Comparison of ENCODE assay signal across 1 cellular context in the genomic region with DNA sequence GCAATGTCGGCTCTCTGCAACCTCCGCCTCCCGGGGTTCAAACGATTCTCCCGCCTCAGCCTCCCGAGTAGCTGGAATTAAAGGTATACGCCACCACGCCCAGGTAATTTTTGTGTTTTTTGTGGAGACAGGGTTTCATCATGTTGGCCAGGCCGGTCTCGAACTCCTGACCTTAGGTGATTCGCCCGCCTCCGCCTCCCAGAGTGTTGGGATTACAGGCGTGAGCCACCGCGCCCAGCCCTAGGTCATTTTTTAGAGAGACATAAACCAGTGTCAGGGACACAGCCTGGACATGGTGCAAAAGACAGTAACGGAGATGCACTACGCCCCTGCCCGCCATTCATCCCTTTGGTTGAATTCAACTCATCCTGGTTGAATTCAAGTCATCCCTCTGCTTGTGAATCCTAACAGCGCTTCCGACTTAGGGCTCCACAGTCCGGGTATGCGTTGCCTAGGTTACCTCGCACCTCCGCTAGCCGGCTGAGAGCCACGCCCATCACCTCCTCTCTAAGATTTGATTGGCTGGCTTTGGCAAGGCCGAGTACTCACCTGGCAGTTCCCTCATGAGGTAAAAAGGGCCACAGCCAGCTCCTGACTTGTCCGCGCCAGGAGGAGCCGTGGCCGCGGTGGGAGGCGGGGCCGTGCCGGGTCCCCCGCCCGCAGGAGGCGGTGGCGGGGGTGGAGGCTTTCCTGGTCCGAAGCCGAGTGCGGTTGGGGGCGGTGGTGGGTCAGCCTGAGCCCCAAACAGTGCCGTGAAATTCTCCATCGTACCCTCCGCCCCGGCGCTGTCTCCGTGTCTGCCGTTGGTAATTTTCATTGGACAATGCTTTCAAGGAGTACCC.
TF ChIP-seq lines count a peak whose summit lies in the region.

A gene with protein sequence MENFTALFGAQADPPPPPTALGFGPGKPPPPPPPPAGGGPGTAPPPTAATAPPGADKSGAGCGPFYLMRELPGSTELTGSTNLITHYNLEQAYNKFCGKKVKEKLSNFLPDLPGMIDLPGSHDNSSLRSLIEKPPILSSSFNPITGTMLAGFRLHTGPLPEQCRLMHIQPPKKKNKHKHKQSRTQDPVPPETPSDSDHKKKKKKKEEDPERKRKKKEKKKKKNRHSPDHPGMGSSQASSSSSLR (minus strand): TSS at position 802 of the 842 bp plus-strand sequence. CDS start 36 bp downstream, at position 766.

TF ChIP-seq in HepG2, 621 proteins besides CTCF, POLR2A, EP300 and RAD21 (continued from another document and continues in another):
- no peak for TF ChIP-seq PCBP2 (optimal IDR thresholded peaks at IDR 0.05; ENCODE audit: low read depth, low read length, poor library complexity, severe bottlenecking)
- TF ChIP-seq RBM39 (IDR thresholded peaks at IDR 0.05; ENCODE audit: low read depth, low read length, poor library complexity, severe bottlenecking), result peak; percentile 59
- TF ChIP-seq MAFK (conservative IDR thresholded peaks at IDR 0.05 in 1 of 2, IDR thresholded peaks at IDR 0.05 in 1 of 2; ENCODE audit: low read length in 2 of 2), result no peak
- no peak for TF ChIP-seq PTBP1 (IDR thresholded peaks at IDR 0.05; ENCODE audit: low read depth, low read length, poor library complexity, severe bottlenecking)
- TF ChIP-seq, protein P1, sequence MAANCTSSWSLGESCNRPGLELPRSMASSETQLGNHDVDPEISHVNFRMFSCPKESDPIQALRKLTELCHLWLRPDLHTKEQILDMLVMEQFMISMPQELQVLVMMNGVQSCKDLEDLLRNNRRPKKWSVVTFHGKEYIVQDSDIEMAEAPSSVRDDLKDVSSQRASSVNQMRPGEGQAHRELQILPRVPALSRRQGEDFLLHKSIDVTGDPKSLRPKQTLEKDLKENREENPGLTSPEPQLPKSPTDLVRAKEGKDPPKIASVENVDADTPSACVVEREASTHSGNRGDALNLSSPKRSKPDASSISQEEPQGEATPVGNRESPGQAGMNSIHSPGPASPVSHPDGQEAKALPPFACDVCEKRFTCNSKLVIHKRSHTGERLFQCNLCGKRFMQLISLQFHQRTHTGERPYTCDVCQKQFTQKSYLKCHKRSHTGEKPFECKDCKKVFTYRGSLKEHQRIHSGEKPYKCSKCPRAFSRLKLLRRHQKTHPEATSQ (CRISPR knock-in tag; IDR thresholded peaks at IDR 0.05; ENCODE audit: borderline replicate concordance), result no peak
- no peak for TF ChIP-seq FOXA3 (CRISPR knock-in tag; IDR thresholded peaks at IDR 0.05)
- TF ChIP-seq, protein P2, sequence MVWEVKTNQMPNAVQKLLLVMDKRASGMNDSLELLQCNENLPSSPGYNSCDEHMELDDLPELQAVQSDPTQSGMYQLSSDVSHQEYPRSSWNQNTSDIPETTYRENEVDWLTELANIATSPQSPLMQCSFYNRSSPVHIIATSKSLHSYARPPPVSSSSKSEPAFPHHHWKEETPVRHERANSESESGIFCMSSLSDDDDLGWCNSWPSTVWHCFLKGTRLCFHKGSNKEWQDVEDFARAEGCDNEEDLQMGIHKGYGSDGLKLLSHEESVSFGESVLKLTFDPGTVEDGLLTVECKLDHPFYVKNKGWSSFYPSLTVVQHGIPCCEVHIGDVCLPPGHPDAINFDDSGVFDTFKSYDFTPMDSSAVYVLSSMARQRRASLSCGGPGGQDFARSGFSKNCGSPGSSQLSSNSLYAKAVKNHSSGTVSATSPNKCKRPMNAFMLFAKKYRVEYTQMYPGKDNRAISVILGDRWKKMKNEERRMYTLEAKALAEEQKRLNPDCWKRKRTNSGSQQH (CRISPR knock-in tag; IDR thresholded peaks at IDR 0.05; ENCODE audit: low read depth), result peak; percentile 30; the same call in 1 of the 2 replicates
- TF ChIP-seq, protein P3, sequence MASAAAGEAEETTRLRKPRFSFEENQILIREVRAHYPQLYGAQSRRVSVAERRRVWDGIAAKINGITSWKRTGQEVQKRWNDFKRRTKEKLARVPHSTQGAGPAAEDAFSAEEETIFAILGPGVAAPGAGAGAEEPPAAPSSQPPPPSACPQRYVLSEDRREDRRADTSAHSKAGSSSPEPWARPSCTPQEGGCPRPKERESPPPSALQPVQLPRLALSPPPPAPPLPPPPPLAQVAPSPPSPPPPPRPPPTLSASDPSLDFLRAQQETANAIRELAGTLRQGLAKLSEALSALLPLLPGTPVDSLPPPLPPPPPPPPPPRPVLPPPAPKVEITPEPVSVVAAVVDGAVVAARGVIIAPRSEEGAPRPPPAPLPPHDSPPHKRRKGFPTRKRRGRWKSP (CRISPR knock-in tag; IDR thresholded peaks at IDR 0.05), result no peak
- peak; percentile 47; the same call in 1 of the 2 replicates for TF ChIP-seq ZNF430 (CRISPR knock-in tag; IDR thresholded peaks at IDR 0.05)
- no peak for TF ChIP-seq MIER3 (CRISPR knock-in tag; IDR thresholded peaks at IDR 0.05; ENCODE audit: borderline replicate concordance)
- peak; percentile 59; the same call in 1 of the 2 replicates for TF ChIP-seq POLR2G (IDR thresholded peaks at IDR 0.05; ENCODE audit: low read depth, low read length)
- peak; percentile 49; the same call in 1 of the 2 replicates for TF ChIP-seq EEA1 (CRISPR knock-in tag; IDR thresholded peaks at IDR 0.05; ENCODE audit: borderline replicate concordance)
- TF ChIP-seq ZNF432 (CRISPR knock-in tag; IDR thresholded peaks at IDR 0.05; ENCODE audit: borderline replicate concordance), result no peak
- TF ChIP-seq, protein P4, sequence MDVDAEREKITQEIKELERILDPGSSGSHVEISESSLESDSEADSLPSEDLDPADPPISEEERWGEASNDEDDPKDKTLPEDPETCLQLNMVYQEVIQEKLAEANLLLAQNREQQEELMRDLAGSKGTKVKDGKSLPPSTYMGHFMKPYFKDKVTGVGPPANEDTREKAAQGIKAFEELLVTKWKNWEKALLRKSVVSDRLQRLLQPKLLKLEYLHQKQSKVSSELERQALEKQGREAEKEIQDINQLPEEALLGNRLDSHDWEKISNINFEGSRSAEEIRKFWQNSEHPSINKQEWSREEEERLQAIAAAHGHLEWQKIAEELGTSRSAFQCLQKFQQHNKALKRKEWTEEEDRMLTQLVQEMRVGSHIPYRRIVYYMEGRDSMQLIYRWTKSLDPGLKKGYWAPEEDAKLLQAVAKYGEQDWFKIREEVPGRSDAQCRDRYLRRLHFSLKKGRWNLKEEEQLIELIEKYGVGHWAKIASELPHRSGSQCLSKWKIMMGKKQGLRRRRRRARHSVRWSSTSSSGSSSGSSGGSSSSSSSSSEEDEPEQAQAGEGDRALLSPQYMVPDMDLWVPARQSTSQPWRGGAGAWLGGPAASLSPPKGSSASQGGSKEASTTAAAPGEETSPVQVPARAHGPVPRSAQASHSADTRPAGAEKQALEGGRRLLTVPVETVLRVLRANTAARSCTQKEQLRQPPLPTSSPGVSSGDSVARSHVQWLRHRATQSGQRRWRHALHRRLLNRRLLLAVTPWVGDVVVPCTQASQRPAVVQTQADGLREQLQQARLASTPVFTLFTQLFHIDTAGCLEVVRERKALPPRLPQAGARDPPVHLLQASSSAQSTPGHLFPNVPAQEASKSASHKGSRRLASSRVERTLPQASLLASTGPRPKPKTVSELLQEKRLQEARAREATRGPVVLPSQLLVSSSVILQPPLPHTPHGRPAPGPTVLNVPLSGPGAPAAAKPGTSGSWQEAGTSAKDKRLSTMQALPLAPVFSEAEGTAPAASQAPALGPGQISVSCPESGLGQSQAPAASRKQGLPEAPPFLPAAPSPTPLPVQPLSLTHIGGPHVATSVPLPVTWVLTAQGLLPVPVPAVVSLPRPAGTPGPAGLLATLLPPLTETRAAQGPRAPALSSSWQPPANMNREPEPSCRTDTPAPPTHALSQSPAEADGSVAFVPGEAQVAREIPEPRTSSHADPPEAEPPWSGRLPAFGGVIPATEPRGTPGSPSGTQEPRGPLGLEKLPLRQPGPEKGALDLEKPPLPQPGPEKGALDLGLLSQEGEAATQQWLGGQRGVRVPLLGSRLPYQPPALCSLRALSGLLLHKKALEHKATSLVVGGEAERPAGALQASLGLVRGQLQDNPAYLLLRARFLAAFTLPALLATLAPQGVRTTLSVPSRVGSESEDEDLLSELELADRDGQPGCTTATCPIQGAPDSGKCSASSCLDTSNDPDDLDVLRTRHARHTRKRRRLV (CRISPR knock-in tag; IDR thresholded peaks at IDR 0.05), result 0 out of 2 replicates have a peak, but pooled peaks have one; percentile 30
- no peak for TF ChIP-seq ZNF296 (CRISPR knock-in tag; conservative IDR thresholded peaks at IDR 0.05)
- 0 out of 2 replicates have a peak, but pooled peaks have one; percentile 4 for TF ChIP-seq NFKB2 (CRISPR knock-in tag; IDR thresholded peaks at IDR 0.05; ENCODE audit: borderline replicate concordance)
- TF ChIP-seq ZNF20 (CRISPR knock-in tag; IDR thresholded peaks at IDR 0.05), result peak; percentile 95
- TF ChIP-seq SOX6 (IDR thresholded peaks at IDR 0.05), result no peak
- peak; percentile 46 for TF ChIP-seq SOX6 (CRISPR knock-in tag; IDR thresholded peaks at IDR 0.05)
- TF ChIP-seq, protein P5, sequence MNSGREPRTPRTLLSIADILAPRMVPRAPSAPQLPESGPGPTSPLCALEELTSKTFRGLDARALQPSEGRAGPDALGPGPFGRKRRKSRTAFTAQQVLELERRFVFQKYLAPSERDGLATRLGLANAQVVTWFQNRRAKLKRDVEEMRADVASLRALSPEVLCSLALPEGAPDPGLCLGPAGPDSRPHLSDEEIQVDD (CRISPR knock-in tag; IDR thresholded peaks at IDR 0.05; ENCODE audit: borderline replicate concordance), result 0 out of 2 replicates have a peak, but pooled peaks have one; percentile 32
- TF ChIP-seq PHF8 (CRISPR knock-in tag; IDR thresholded peaks at IDR 0.05), result peak; percentile 67
- no peak for TF ChIP-seq ZNF17 (CRISPR knock-in tag; IDR thresholded peaks at IDR 0.05)
- no peak for TF ChIP-seq ARNT (IDR thresholded peaks at IDR 0.05)
- TF ChIP-seq KLF6 (CRISPR knock-in tag; IDR thresholded peaks at IDR 0.05), result peak; percentile 39; the same call in 1 of the 2 replicates
- TF ChIP-seq ZFY (CRISPR knock-in tag; IDR thresholded peaks at IDR 0.05), result peak; percentile 51
- 0 out of 2 replicates have a peak, but pooled peaks have one; percentile 19 for TF ChIP-seq ZNF317 (CRISPR knock-in tag; IDR thresholded peaks at IDR 0.05)
- TF ChIP-seq ZNF883 (CRISPR knock-in tag; IDR thresholded peaks at IDR 0.05; ENCODE audit: not compliant biosample characterization), result peak; percentile 11
- TF ChIP-seq SAP130 (CRISPR knock-in tag; IDR thresholded peaks at IDR 0.05; ENCODE audit: low read depth), result peak; percentile 82
- TF ChIP-seq, protein P6, sequence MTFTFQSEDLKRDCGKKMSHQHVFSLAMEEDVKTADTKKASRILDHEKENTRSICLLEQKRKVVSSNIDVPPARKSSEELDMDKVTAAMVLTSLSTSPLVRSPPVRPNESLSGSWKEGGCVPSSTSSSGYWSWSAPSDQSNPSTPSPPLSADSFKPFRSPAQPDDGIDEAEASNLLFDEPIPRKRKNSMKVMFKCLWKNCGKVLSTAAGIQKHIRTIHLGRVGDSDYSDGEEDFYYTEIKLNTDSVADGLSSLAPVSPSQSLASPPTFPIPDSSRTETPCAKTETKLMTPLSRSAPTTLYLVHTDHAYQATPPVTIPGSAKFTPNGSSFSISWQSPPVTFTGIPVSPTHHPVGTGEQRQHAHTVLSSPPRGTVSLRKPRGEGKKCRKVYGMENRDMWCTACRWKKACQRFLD (CRISPR knock-in tag; IDR thresholded peaks at IDR 0.05; ENCODE audit: borderline replicate concordance), result no peak; the same call in 1 of the 2 replicates
- peak; percentile 34; the same call in 1 of the 2 replicates for TF ChIP-seq KDM5B (CRISPR knock-in tag; IDR thresholded peaks at IDR 0.05; ENCODE audit: borderline replicate concordance)
- TF ChIP-seq, protein P7, sequence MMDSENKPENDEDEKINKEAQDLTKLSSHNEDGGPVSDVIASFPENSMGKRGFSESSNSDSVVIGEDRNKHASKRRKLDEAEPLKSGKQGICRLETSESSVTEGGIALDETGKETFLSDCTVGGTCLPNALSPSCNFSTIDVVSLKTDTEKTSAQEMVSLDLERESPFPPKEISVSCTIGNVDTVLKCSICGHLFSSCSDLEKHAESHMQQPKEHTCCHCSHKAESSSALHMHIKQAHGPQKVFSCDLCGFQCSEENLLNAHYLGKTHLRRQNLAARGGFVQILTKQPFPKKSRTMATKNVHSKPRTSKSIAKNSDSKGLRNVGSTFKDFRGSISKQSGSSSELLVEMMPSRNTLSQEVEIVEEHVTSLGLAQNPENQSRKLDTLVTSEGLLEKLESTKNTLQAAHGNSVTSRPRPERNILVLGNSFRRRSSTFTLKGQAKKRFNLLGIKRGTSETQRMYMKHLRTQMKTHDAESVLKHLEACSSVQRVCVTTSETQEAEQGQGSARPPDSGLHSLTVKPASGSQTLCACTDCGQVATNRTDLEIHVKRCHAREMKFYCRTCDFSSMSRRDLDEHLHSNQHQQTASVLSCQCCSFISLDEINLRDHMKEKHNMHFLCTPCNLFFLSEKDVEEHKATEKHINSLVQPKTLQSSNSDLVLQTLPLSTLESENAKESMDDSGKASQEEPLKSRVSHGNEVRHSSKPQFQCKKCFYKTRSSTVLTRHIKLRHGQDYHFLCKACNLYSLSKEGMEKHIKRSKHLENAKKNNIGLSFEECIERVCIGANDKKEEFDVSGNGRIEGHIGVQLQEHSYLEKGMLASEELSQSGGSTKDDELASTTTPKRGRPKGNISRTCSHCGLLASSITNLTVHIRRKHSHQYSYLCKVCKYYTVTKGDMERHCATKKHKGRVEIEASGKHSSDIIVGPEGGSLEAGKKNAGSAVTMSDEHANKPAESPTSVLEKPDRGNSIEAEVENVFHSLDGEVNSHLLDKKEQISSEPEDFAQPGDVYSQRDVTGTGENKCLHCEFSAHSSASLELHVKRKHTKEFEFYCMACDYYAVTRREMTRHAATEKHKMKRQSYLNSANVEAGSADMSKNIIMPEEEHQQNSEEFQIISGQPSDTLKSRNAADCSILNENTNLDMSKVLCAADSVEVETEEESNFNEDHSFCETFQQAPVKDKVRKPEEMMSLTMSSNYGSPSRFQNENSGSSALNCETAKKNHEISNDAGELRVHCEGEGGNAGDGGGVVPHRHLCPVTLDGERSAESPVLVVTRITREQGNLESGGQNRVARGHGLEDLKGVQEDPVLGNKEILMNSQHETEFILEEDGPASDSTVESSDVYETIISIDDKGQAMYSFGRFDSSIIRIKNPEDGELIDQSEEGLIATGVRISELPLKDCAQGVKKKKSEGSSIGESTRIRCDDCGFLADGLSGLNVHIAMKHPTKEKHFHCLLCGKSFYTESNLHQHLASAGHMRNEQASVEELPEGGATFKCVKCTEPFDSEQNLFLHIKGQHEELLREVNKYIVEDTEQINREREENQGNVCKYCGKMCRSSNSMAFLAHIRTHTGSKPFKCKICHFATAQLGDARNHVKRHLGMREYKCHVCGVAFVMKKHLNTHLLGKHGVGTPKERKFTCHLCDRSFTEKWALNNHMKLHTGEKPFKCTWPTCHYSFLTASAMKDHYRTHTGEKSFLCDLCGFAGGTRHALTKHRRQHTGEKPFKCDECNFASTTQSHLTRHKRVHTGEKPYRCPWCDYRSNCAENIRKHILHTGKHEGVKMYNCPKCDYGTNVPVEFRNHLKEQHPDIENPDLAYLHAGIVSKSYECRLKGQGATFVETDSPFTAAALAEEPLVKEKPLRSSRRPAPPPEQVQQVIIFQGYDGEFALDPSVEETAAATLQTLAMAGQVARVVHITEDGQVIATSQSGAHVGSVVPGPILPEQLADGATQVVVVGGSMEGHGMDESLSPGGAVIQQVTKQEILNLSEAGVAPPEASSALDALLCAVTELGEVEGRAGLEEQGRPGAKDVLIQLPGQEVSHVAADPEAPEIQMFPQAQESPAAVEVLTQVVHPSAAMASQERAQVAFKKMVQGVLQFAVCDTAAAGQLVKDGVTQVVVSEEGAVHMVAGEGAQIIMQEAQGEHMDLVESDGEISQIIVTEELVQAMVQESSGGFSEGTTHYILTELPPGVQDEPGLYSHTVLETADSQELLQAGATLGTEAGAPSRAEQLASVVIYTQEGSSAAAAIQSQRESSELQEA (CRISPR knock-in tag; IDR thresholded peaks at IDR 0.05; ENCODE audit: not compliant biosample characterization), result no peak
